ENCODE assay signal across 13 cellular contexts in genomic region chr20:48716541-48716940, GRCh38.
A peak's percentile ranks its signal among the peaks of the same experiment; 100 is the strongest.
DNase-seq lines count a peak whose midpoint lies in the region; ATAC-seq and TF ChIP-seq lines count a peak whose summit lies in the region.
"Had no signal": no experiment of that assay in that cellular context is flagged by ENCODE, and none has a peak within 500 bp of the region (broad histone marks: within the 10 kb centered on the region; RNA-seq: fewer than 3 reads in every experiment).

No MANE protein-coding gene starts in this region.

- no peak overlapping the region for H3K4me3 ChIP-seq in endodermal cell (ENCODE audit: low read length)
- H3K4me3 ChIP-seq: A549, left lung had no signal

- ATAC-seq in stimulated activated naive CD8-positive, alpha-beta T cell treated with anti-CD3 and anti-CD28 coated beads, Interleukin-15, amount 100 ng/mL, for 72 hours, result no peak
- no peak for ATAC-seq in Right ventricle myocardium inferior
- ATAC-seq: left lung had no signal

- H3K27me3 ChIP-seq in endodermal cell (ENCODE audit: control insufficient read depth, insufficient read depth, low read length, poor library complexity, severe bottlenecking), result no peaks in the 10 kb centered on the region
- H3K27me3 ChIP-seq: left lung had no signal

- H3K9me3 Mint-ChIP-seq in activated CD4-positive, alpha-beta T cell treated with anti-CD3 and anti-CD28 coated beads, Interleukin-2, amount 10 ng/mL, durations not matched to agents 7 days and 5 days, result no peaks in the 10 kb centered on the region
- H3K9me3 Mint-ChIP-seq in activated CD4-positive, alpha-beta memory T cell treated with anti-CD3 and anti-CD28 coated beads, Interleukin-2, amount 10 ng/mL, durations not matched to agents 7 days and 5 days, result peaks cover 2% of the 10 kb centered on the region
- H3K9me3 Mint-ChIP-seq in endodermal cell, result no peaks in the 10 kb centered on the region
- H3K9me3 Mint-ChIP-seq in stimulated activated naive CD8-positive, alpha-beta T cell treated with anti-CD3 and anti-CD28 coated beads, Interleukin-15, amount 100 ng/mL, for 72 hours, result no peaks in the 10 kb centered on the region

- no peaks in the 10 kb centered on the region for H3K27me3 Mint-ChIP-seq in activated CD4-positive, alpha-beta T cell treated with anti-CD3 and anti-CD28 coated beads, Interleukin-2, amount 10 ng/mL, durations not matched to agents 7 days and 5 days
- no peaks in the 10 kb centered on the region for H3K27me3 Mint-ChIP-seq in activated CD4-positive, alpha-beta memory T cell treated with anti-CD3 and anti-CD28 coated beads, Interleukin-2, amount 10 ng/mL, durations not matched to agents 7 days and 5 days
- no peaks in the 10 kb centered on the region for H3K27me3 Mint-ChIP-seq in endodermal cell (ENCODE audit: insufficient read depth)
- no peaks in the 10 kb centered on the region for H3K27me3 Mint-ChIP-seq in stimulated activated naive CD8-positive, alpha-beta T cell treated with anti-CD3 and anti-CD28 coated beads, Interleukin-15, amount 100 ng/mL, for 72 hours

- peak overlapping the region; percentile 22 for H3K27ac ChIP-seq in endodermal cell (ENCODE audit: low read depth, low read length)
- H3K27ac ChIP-seq: A549 had no signal

- peak overlapping the region; percentile 40 for H3K4me3 Mint-ChIP-seq in activated CD4-positive, alpha-beta T cell treated with anti-CD3 and anti-CD28 coated beads, Interleukin-2, amount 10 ng/mL, durations not matched to agents 7 days and 5 days
- H3K4me3 Mint-ChIP-seq in activated CD4-positive, alpha-beta memory T cell treated with anti-CD3 and anti-CD28 coated beads, Interleukin-2, amount 10 ng/mL, durations not matched to agents 7 days and 5 days, result peak overlapping the region; percentile 46
- H3K4me3 Mint-ChIP-seq in endodermal cell, result no peak overlapping the region
- peak overlapping the region; percentile 76 to 89 for H3K4me3 Mint-ChIP-seq in stimulated activated naive CD8-positive, alpha-beta T cell treated with anti-CD3 and anti-CD28 coated beads, Interleukin-15, amount 100 ng/mL, for 72 hours

- POLR2A ChIA-PET in activated CD4-positive, alpha-beta T cell treated with anti-CD3 and anti-CD28 coated beads, Interleukin-2, amount 10 ng/mL, durations not matched to agents 7 days and 5 days (lab: Charles Lee), result no interaction called here
- POLR2A ChIA-PET in activated CD4-positive, alpha-beta memory T cell treated with anti-CD3 and anti-CD28 coated beads, Interleukin-2, amount 10 ng/mL, durations not matched to agents 7 days and 5 days (lab: Charles Lee), result interaction anchor here (0.7 to 5.2 kb wide), 16 partner anchors 8 to 111 kb away, joined by 3 to 38 read pairs (median 4); partner anchors contain the start of gene PREX1

- CTCF ChIA-PET in activated CD4-positive, alpha-beta T cell treated with anti-CD3 and anti-CD28 coated beads, Interleukin-2, amount 10 ng/mL, durations not matched to agents 7 days and 5 days (lab: Charles Lee), result interaction anchor here (0.8 to 1.5 kb wide), 5 partner anchors 10 to 59 kb away, joined by 3 to 6 read pairs (median 4); no protein-coding TSS in a partner anchor
- CTCF ChIA-PET in activated CD4-positive, alpha-beta memory T cell treated with anti-CD3 and anti-CD28 coated beads, Interleukin-2, amount 10 ng/mL, durations not matched to agents 7 days and 5 days (lab: Charles Lee), result interaction anchor here (0.8 to 1.7 kb wide), 7 partner anchors 13 to 160 kb away, joined by 3 to 5 read pairs (median 4); no protein-coding TSS in a partner anchor

- H3K4me1 Mint-ChIP-seq in activated CD4-positive, alpha-beta T cell treated with anti-CD3 and anti-CD28 coated beads, Interleukin-2, amount 10 ng/mL, durations not matched to agents 7 days and 5 days, result peaks cover 87% of the 10 kb centered on the region
- H3K4me1 Mint-ChIP-seq in activated CD4-positive, alpha-beta memory T cell treated with anti-CD3 and anti-CD28 coated beads, Interleukin-2, amount 10 ng/mL, durations not matched to agents 7 days and 5 days, result peaks cover 90% of the 10 kb centered on the region
- H3K4me1 Mint-ChIP-seq in endodermal cell, result peaks cover 7% of the 10 kb centered on the region
- H3K4me1 Mint-ChIP-seq in stimulated activated naive CD8-positive, alpha-beta T cell treated with anti-CD3 and anti-CD28 coated beads, Interleukin-15, amount 100 ng/mL, for 72 hours, result peaks cover 91% of the 10 kb centered on the region

- H3K4me1 ChIP-seq in endodermal cell (ENCODE audit: control insufficient read depth, insufficient read depth, low read length), result no peaks in the 10 kb centered on the region
- H3K4me1 ChIP-seq: A549 had no signal

- no peak for DNase-seq in activated CD4-positive, alpha-beta T cell treated with anti-CD3 and anti-CD28 coated beads, Interleukin-2, amount 10 ng/mL, durations not matched to agents 7 days and 5 days
- no peak for DNase-seq in activated CD4-positive, alpha-beta T cell treated with anti-CD3 and anti-CD28 coated beads, Interleukin-2, amount 50 U/mL, for 4 hours
- no peak for DNase-seq in activated CD4-positive, alpha-beta memory T cell treated with anti-CD3 and anti-CD28 coated beads, Interleukin-2, amount 10 ng/mL, durations not matched to agents 7 days and 5 days
- DNase-seq in endodermal cell, result no peak
- DNase-seq in stimulated activated naive CD8-positive, alpha-beta T cell treated with anti-CD3 and anti-CD28 coated beads, Interleukin-15, amount 100 ng/mL, for 72 hours, result no peak
- no peak for DNase-seq in NK-92 (lab: John Stamatoyannopoulos, UW; ENCODE audit: unreplicated experiment)
- DNase-seq in iPS-NIHi7 (ENCODE audit: extremely low spot score), result no peak
- DNase-seq in Right ventricle myocardium inferior (ENCODE audit: missing footprints), result no peak
- DNase-seq: dermis blood vessel endothelial cell, NCI-H1048, SIG-M5 had no signal

- no peaks in the 10 kb centered on the region for H3K9me3 ChIP-seq in endodermal cell (ENCODE audit: control insufficient read depth, low read length)
- H3K9me3 ChIP-seq: A549, left lung had no signal

- peaks cover 69% of the 10 kb centered on the region for H3K36me3 Mint-ChIP-seq in activated CD4-positive, alpha-beta T cell treated with anti-CD3 and anti-CD28 coated beads, Interleukin-2, amount 10 ng/mL, durations not matched to agents 7 days and 5 days (ENCODE audit: low read depth)
- H3K36me3 Mint-ChIP-seq in activated CD4-positive, alpha-beta memory T cell treated with anti-CD3 and anti-CD28 coated beads, Interleukin-2, amount 10 ng/mL, durations not matched to agents 7 days and 5 days (ENCODE audit: low read depth), result peaks cover 74% of the 10 kb centered on the region
- H3K36me3 Mint-ChIP-seq in endodermal cell (ENCODE audit: low read depth), result peaks cover 36% of the 10 kb centered on the region

- TF ChIP-seq CTCF in endodermal cell (conservative IDR thresholded peaks at IDR 0.05), result no peak

- intact Hi-C loops in Right ventricle myocardium inferior (cut with DNase I), result no loop called here

- H3K9ac ChIP-seq in endodermal cell (ENCODE audit: extremely low read depth, low read length, poor library complexity, severe bottlenecking), result no peak overlapping the region

- peak overlapping the region; percentile 95 for H3K27ac Mint-ChIP-seq in activated CD4-positive, alpha-beta T cell treated with anti-CD3 and anti-CD28 coated beads, Interleukin-2, amount 10 ng/mL, durations not matched to agents 7 days and 5 days
- peak overlapping the region; percentile 95 for H3K27ac Mint-ChIP-seq in activated CD4-positive, alpha-beta memory T cell treated with anti-CD3 and anti-CD28 coated beads, Interleukin-2, amount 10 ng/mL, durations not matched to agents 7 days and 5 days
- peak overlapping the region; percentile 49 for H3K27ac Mint-ChIP-seq in endodermal cell
- H3K27ac Mint-ChIP-seq in stimulated activated naive CD8-positive, alpha-beta T cell treated with anti-CD3 and anti-CD28 coated beads, Interleukin-15, amount 100 ng/mL, for 72 hours, result peak overlapping the region; percentile 98 to 100

- H3K36me3 ChIP-seq in endodermal cell (ENCODE audit: control insufficient read depth, insufficient read depth, low read length), result peaks cover 23% of the 10 kb centered on the region

- WGBS in endodermal cell (ENCODE audit: insufficient coverage in 1 of 2, insufficient read length in 1 of 2), 2 experiments, result 89 to 93% methylated on average over 3 to 7 of the region's 7 CpGs

Comparison
In these comparisons a context has a peak if more than half of its experiments do, and no peak if none do; other contexts are left out.
1. H3K27ac Mint-ChIP-seq: peak in every context shown above with its lines; median percentile 99 in stimulated activated naive CD8-positive, alpha-beta T cell treated with anti-CD3 and anti-CD28 coated beads, Interleukin-15, amount 100 ng/mL, for 72 hours; 95 in activated CD4-positive, alpha-beta T cell treated with anti-CD3 and anti-CD28 coated beads, Interleukin-2, amount 10 ng/mL, durations not matched to agents 7 days and 5 days; 95 in activated CD4-positive, alpha-beta memory T cell treated with anti-CD3 and anti-CD28 coated beads, Interleukin-2, amount 10 ng/mL, durations not matched to agents 7 days and 5 days; 49 in endodermal cell.